ENCODE assay signal across 8 cellular contexts in genomic region chr2:74003494-74004211, GRCh38. TPM values are rescaled to one million over a fixed set of nuclear protein-coding genes. Genes with fewer than 3 reads are reported as not detected.
DNase-seq lines count a peak whose midpoint lies in the region; ATAC-seq and TF ChIP-seq lines count a peak whose summit lies in the region.

No MANE protein-coding gene starts in this region.

- no peaks in the 10 kb centered on the region for H3K36me3 ChIP-seq in H7 (replicated peaks; ENCODE audit: control insufficient read depth, insufficient read depth, low read length)

- H3K4me1 Mint-ChIP-seq in memory B cell: peaks cover 52% of the 10 kb centered on the region

- H3K4me3 ChIP-seq in AG04450 (ENCODE audit: low read depth, low read length) (peak overlapping the region; percentile 78), H7 (ENCODE audit: insufficient read depth, low read depth, low read length) (peak overlapping the region; percentile 62; the same call in 1 of the 2 replicates), astrocyte of the spinal cord (ENCODE audit: low read depth, low read length) (peak overlapping the region; percentile 60)

- H3K27ac ChIP-seq in AG04450 (ENCODE audit: low read depth, low read length): peak overlapping the region; percentile 73

- H3K4me3 Mint-ChIP-seq in memory B cell: peak overlapping the region; percentile 27

- no peaks in the 10 kb centered on the region for H3K9me3 Mint-ChIP-seq in memory B cell

- POLR2A ChIA-PET in AG04450 (lab: Yijun Ruan, JAX): interaction anchor here (1.6 kb wide), 1 partner anchor 29 kb away, joined by 9 read pairs; no protein-coding TSS in a partner anchor

- peaks cover 5% of the 10 kb centered on the region for H3K36me3 Mint-ChIP-seq in memory B cell

- in situ Hi-C loops in astrocyte of the spinal cord (cut with HindIII; ENCODE audit: low sequenced_read_pairs): no loop called here

- DNase-seq in AG04450 (ENCODE audit: low read depth, low spot score) (peak; percentile 26), H7 (peak; percentile 71), astrocyte of the spinal cord (ENCODE audit: low read depth, low spot score) (peak; percentile 46), memory B cell (ENCODE audit: low spot score in 2 of 2) (no peak), mucosa of gallbladder (ENCODE audit: low spot score) (no peak), NCI-H1930 (lab: John Stamatoyannopoulos, UW) (no peak)
- DNase-seq in stimulated activated CD4-positive, alpha-beta T cell treated with anti-CD3 and anti-CD28 coated beads, Interleukin-2, amount 100 ng/mL, for 48 hours: no peak
- DNase-seq in stimulated activated CD4-positive, alpha-beta T cell treated with anti-CD3 and anti-CD28 coated beads, Interleukin-4, amount 100 ng/mL, for 1 hour: no peak

- no peaks in the 10 kb centered on the region for H3K27me3 Mint-ChIP-seq in memory B cell

- no peaks in the 10 kb centered on the region for H3K27me3 ChIP-seq in AG04450 (ENCODE audit: control insufficient read depth, insufficient read depth, low read length)
- H3K27me3 ChIP-seq in H7 (ENCODE audit: control insufficient read depth, insufficient read depth, low read length): peaks cover 2% of the 10 kb centered on the region; the same call in 1 of the 2 replicates

- H3K9me3 ChIP-seq in AG04450 (ENCODE audit: control insufficient read depth, insufficient read depth, low read length): no peaks in the 10 kb centered on the region

- peak overlapping the region; percentile 28 for H3K27ac Mint-ChIP-seq in memory B cell

- TF ChIP-seq CTCF in AG04450 (IDR thresholded peaks at IDR 0.05; ENCODE audit: low read depth, low read length) (0 out of 2 replicates have a peak, but pooled peaks have one; percentile 3), astrocyte of the spinal cord (IDR thresholded peaks at IDR 0.05; ENCODE audit: low read depth, low read length) (no peak)

- CTCF ChIA-PET in AG04450 (lab: Charles Lee): interaction anchor here (0.9 kb wide), 1 partner anchor 117 kb away, joined by 3 read pairs; no protein-coding TSS in a partner anchor

- no peak for ATAC-seq in memory B cell (ENCODE audit: low read depth)

RNA-seq across cellular contexts. Expression of gene TET3, which starts 18.9 kb away (rescaled TPM):
- 3.1 and 3.2 TPM in 2 replicates for polyA plus RNA-seq in AG04450 (2011; rRNA removed)
- 6.3 TPM in 2 replicates for polyA minus RNA-seq in AG04450 (2011; rRNA and poly(A)+ RNA removed)
- 7.2 and 7.3 TPM in 2 replicates for total RNA-seq in H7 (2014; rRNA removed; shearing (Covaris generic))
- 19.3 TPM for total RNA-seq in mucosa of gallbladder

Comparison
In these comparisons a context has a peak if more than half of its experiments do, and no peak if none do; other contexts are left out.
1. DNase-seq: peak in AG04450 (single experiment), H7 (single experiment) and astrocyte of the spinal cord (single experiment); none in memory B cell (0 of 2), mucosa of gallbladder (single experiment), stimulated activated CD4-positive, alpha-beta T cell treated with anti-CD3 and anti-CD28 coated beads, Interleukin-2, amount 100 ng/mL, for 48 hours (0 of 2), NCI-H1930 (0 of 2) and stimulated activated CD4-positive, alpha-beta T cell treated with anti-CD3 and anti-CD28 coated beads, Interleukin-4, amount 100 ng/mL, for 1 hour (single experiment).
2. Peak in every context shown above with its lines, with median percentiles within 50 percentile points of each other: H3K4me3 ChIP-seq.